Comparison of ENCODE assay signal across 11 cellular contexts in genomic region chr17:74746922-74747321, GRCh38. TPM values are rescaled to one million over a fixed set of nuclear protein-coding genes. Genes with fewer than 3 reads are reported as not detected.
DNase-seq lines count a peak whose midpoint lies in the region; ATAC-seq and TF ChIP-seq lines count a peak whose summit lies in the region.
"Had no signal": no experiment of that assay in that cellular context is flagged by ENCODE, and none has a peak within 500 bp of the region (broad histone marks: within the 10 kb centered on the region; RNA-seq: fewer than 3 reads in every experiment).

No MANE protein-coding gene starts in this region.

- peaks cover 11% of the 10 kb centered on the region; the same call in 1 of the 2 replicates for H4K20me1 ChIP-seq in OCI-LY7 (ENCODE audit: insufficient read depth, low read length)

- intact Hi-C loops in left ventricle myocardium superior (cut with micrococcal nuclease) = no loop called here
- intact Hi-C loops in left cardiac atrium (cut with DNase I) = loop anchor here in 1 of 2 donors (10.0 kb wide), 1 partner anchor 118 kb away; no protein-coding TSS in a partner anchor
- intact Hi-C loops in right lobe of liver (cut with DNase I) = loop anchor here in 1 of 2 donors (10.0 kb wide), 1 partner anchor 118 kb away; no protein-coding TSS in a partner anchor
- intact Hi-C loops in upper lobe of right lung (cut with DNase I) = loop anchor here (10.0 kb wide), 1 partner anchor 118 kb away; no protein-coding TSS in a partner anchor
- intact Hi-C loops in OCI-LY7 (cut with micrococcal nuclease; ENCODE audit: unreplicated experiment) = no loop called here

- no peaks in the 10 kb centered on the region for H3K9me3 Mint-ChIP-seq in activated CD4-positive, alpha-beta memory T cell treated with anti-CD3 and anti-CD28 coated beads, Interleukin-2, amount 10 ng/mL, durations not matched to agents 7 days and 5 days

- H3K27ac ChIP-seq in right lobe of liver (no peak overlapping the region), upper lobe of right lung (peak overlapping the region; percentile 3), OCI-LY7 (ENCODE audit: low read depth, low read length, poor library complexity, severe bottlenecking) (no peak overlapping the region)

- H3K9me3 ChIP-seq in right lobe of liver (no peaks in the 10 kb centered on the region), upper lobe of right lung (no peaks in the 10 kb centered on the region), OCI-LY7 (ENCODE audit: low read length) (no peaks in the 10 kb centered on the region)

- BruUV-seq in OCI-LY7 (replicated peaks; lab: Mats Ljungman, UMichigan) = no TSS peak

- no peak for TF ChIP-seq POLR2A in right lobe of liver (IDR thresholded peaks at IDR 0.05)

- CTCF ChIA-PET in activated CD4-positive, alpha-beta memory T cell treated with anti-CD3 and anti-CD28 coated beads, Interleukin-2, amount 10 ng/mL, durations not matched to agents 7 days and 5 days (lab: Charles Lee) = interaction anchor here (0.8 to 4.7 kb wide), 12 partner anchors 10 to 214 kb away, joined by 3 to 77 read pairs (median 23); partner anchors contain the start of genes NAT9 and RAB37
- CTCF ChIA-PET in OCI-LY7 (lab: Charles Lee; ENCODE audit: unreplicated experiment) = interaction anchor here (1.8 to 2.5 kb wide), 3 partner anchors 9 to 29 kb away, joined by 4 to 10 read pairs (median 10); partner anchors contain the start of gene NAT9

- H3K27ac Mint-ChIP-seq in activated CD4-positive, alpha-beta memory T cell treated with anti-CD3 and anti-CD28 coated beads, Interleukin-2, amount 10 ng/mL, durations not matched to agents 7 days and 5 days = peak overlapping the region; percentile 80

- peaks cover 50% of the 10 kb centered on the region for H3K36me3 Mint-ChIP-seq in activated CD4-positive, alpha-beta memory T cell treated with anti-CD3 and anti-CD28 coated beads, Interleukin-2, amount 10 ng/mL, durations not matched to agents 7 days and 5 days (ENCODE audit: low read depth)

- POLR2A ChIA-PET in activated CD4-positive, alpha-beta memory T cell treated with anti-CD3 and anti-CD28 coated beads, Interleukin-2, amount 10 ng/mL, durations not matched to agents 7 days and 5 days (lab: Charles Lee) = interaction anchor here (1.5 to 9.2 kb wide), 6 partner anchors 9 to 211 kb away, joined by 3 to 98 read pairs (median 14); partner anchors contain the start of genes NAT9 and RAB37
- POLR2A ChIA-PET in OCI-LY7 (lab: Charles Lee) = interaction anchor here (0.7 to 2.6 kb wide), 5 partner anchors 9 to 86 kb away, joined by 3 to 13 read pairs (median 4); partner anchors contain the start of gene NAT9

- peaks cover 0 to 27% (median 12%) of the 10 kb centered on the region in 4 donors for H3K4me1 ChIP-seq in right lobe of liver
- H3K4me1 ChIP-seq in upper lobe of right lung = peaks cover 63% of the 10 kb centered on the region
- peaks cover 53% of the 10 kb centered on the region for H3K4me1 ChIP-seq in OCI-LY7 (ENCODE audit: insufficient read depth, low read length, poor library complexity, severe bottlenecking)

- DNase-seq in left ventricle myocardium superior (peak; percentile 34), left cardiac atrium (no peak), right lobe of liver (peak in 2 of 3 donors; percentile 22 to 59), upper lobe of right lung (no peak), OCI-LY7 (ENCODE audit: low spot score) (no peak)
- DNase-seq in activated CD4-positive, alpha-beta memory T cell treated with anti-CD3 and anti-CD28 coated beads, Interleukin-2, amount 10 ng/mL, durations not matched to agents 7 days and 5 days = no peak
- DNase-seq: mammary epithelial cell; MM.1S; stimulated activated CD4-positive, alpha-beta T cell treated with anti-CD3 and anti-CD28 coated beads, Interleukin-4, amount 100 ng/mL, for 1 hour had no signal

- H3K4me2 ChIP-seq in OCI-LY7 (ENCODE audit: low read length) = no peak overlapping the region

- H3K9me2 ChIP-seq in OCI-LY7 (ENCODE audit: insufficient read depth, low read length) = no peaks in the 10 kb centered on the region

- H3K4me3 ChIP-seq in right lobe of liver (no peak overlapping the region), upper lobe of right lung (no peak overlapping the region), OCI-LY7 (ENCODE audit: low read depth, low read length, poor library complexity, severe bottlenecking) (no peak overlapping the region)

- TF ChIP-seq CTCF in right lobe of liver (IDR thresholded peaks at IDR 0.05) (no peak), upper lobe of right lung (IDR thresholded peaks at IDR 0.05) (no peak), OCI-LY7 (conservative IDR thresholded peaks at IDR 0.05; ENCODE audit: low read length) (no peak)

- H3K4me1 Mint-ChIP-seq in activated CD4-positive, alpha-beta memory T cell treated with anti-CD3 and anti-CD28 coated beads, Interleukin-2, amount 10 ng/mL, durations not matched to agents 7 days and 5 days = peaks cover 61% of the 10 kb centered on the region

- H3K79me2 ChIP-seq in OCI-LY7 (ENCODE audit: insufficient read depth, low read depth, low read length) = peaks cover 26% of the 10 kb centered on the region; the same call in 1 of the 2 replicates

- WGBS in right lobe of liver (ENCODE audit: insufficient coverage, low coverage, low lambda C conversion rate, missing lambda C conversion rate) = 24% methylated on average over 3 of the region's 6 CpGs

- H3K27me3 ChIP-seq in right lobe of liver (no peaks in the 10 kb centered on the region), upper lobe of right lung (no peaks in the 10 kb centered on the region)

- no peaks in the 10 kb centered on the region for H3K36me3 ChIP-seq in right lobe of liver
- no peaks in the 10 kb centered on the region for H3K36me3 ChIP-seq in upper lobe of right lung
- H3K36me3 ChIP-seq in OCI-LY7 (ENCODE audit: insufficient read depth, low read length) = peaks cover 12% of the 10 kb centered on the region; the same call in 1 of the 2 replicates

- no peak overlapping the region for H2AFZ ChIP-seq in OCI-LY7 (ENCODE audit: low read length)

- peak overlapping the region; percentile 71 for H3K4me3 Mint-ChIP-seq in activated CD4-positive, alpha-beta memory T cell treated with anti-CD3 and anti-CD28 coated beads, Interleukin-2, amount 10 ng/mL, durations not matched to agents 7 days and 5 days

- ATAC-seq in left ventricle myocardium superior = no peak
- ATAC-seq in left cardiac atrium = no peak
- no peak for ATAC-seq in right lobe of liver
- ATAC-seq in upper lobe of right lung = no peak
- ATAC-seq in HG02763 (IDR thresholded peaks at IDR 0.05; ENCODE audit: unreplicated experiment) = no peak
- no peak for ATAC-seq in GM21723 (IDR thresholded peaks at IDR 0.05; ENCODE audit: unreplicated experiment)

- H3K27me3 Mint-ChIP-seq in activated CD4-positive, alpha-beta memory T cell treated with anti-CD3 and anti-CD28 coated beads, Interleukin-2, amount 10 ng/mL, durations not matched to agents 7 days and 5 days = no peaks in the 10 kb centered on the region

RNA-seq across cellular contexts. Expression of gene NHERF1, which starts 1.5 kb away (rescaled TPM):
- total RNA-seq in left ventricle myocardium superior (16.0 TPM), left cardiac atrium (10 to 100 TPM; 15.1 to 18.5 TPM), right lobe of liver (100 to 1,000 TPM; 105 to 218 (median 161) TPM), upper lobe of right lung (28.4 TPM), OCI-LY7 (2022) (116 and 122 TPM in 2 replicates)
- 100 to 1,000 TPM; 320 to 328 TPM for total RNA-seq in activated CD4-positive, alpha-beta memory T cell treated with anti-CD3 and anti-CD28 coated beads, Interleukin-2, amount 10 ng/mL, durations not matched to agents 7 days and 5 days
- 73.2 and 86.1 TPM in 2 replicates for total RNA-seq in OCI-LY7 (2014; rRNA removed; shearing (Covaris generic))

RNA-seq across cellular contexts. Expression of gene RAB37, which starts 9.9 kb away (rescaled TPM):
- total RNA-seq in left ventricle myocardium superior (2.8 TPM), left cardiac atrium (1 to 10 TPM in 1 of 2 donors, under 1 TPM in 1; 0.58 to 3.2 TPM), right lobe of liver (10 to 100 TPM in 3 of 6 experiments, 1 to 10 TPM in 3; 5.0 to 14.4 (median 9.0) TPM), upper lobe of right lung (6.8 TPM), OCI-LY7 (2022) (12.7 and 18.9 TPM in 2 replicates)
- 10 to 100 TPM; 56.1 to 58.5 TPM for total RNA-seq in activated CD4-positive, alpha-beta memory T cell treated with anti-CD3 and anti-CD28 coated beads, Interleukin-2, amount 10 ng/mL, durations not matched to agents 7 days and 5 days
- 2.8 and 6.3 TPM in 2 replicates for total RNA-seq in OCI-LY7 (2014; rRNA removed; shearing (Covaris generic))
- total RNA-seq: mammary epithelial cell had no signal

RNA-seq across cellular contexts. Expression of gene NAT9, which starts 29.2 kb away (rescaled TPM):
- total RNA-seq in left ventricle myocardium superior = 21.1 TPM
- total RNA-seq in left cardiac atrium = 10 to 100 TPM; 23.7 to 34.7 TPM
- total RNA-seq in activated CD4-positive, alpha-beta memory T cell treated with anti-CD3 and anti-CD28 coated beads, Interleukin-2, amount 10 ng/mL, durations not matched to agents 7 days and 5 days = 10 to 100 TPM; 32.1 to 32.3 TPM
- total RNA-seq in right lobe of liver = 10 to 100 TPM in 5 of 6 experiments, 1 to 10 TPM in 1; 10.0 to 23.0 (median 16.3) TPM
- 40.8 TPM for total RNA-seq in upper lobe of right lung
- 77.2 and 99.3 TPM in 2 replicates for total RNA-seq in OCI-LY7 (2014; rRNA removed; shearing (Covaris generic))
- 87.9 and 89.0 TPM in 2 replicates for total RNA-seq in OCI-LY7 (2022)

RNA-seq across cellular contexts. Expression of gene CD300LF, which starts 34.2 kb away (rescaled TPM):
- total RNA-seq in left ventricle myocardium superior (not detected), left cardiac atrium (under 1 TPM; 0.41 to 0.44 TPM), right lobe of liver (1 to 10 TPM in 2 of 6 experiments, under 1 TPM in 3, not detected in 1; 0.44 to 2.6 (median 0.74) TPM), upper lobe of right lung (38.0 TPM), OCI-LY7 (2022) (not detected in 2 replicates)
- not detected for total RNA-seq in activated CD4-positive, alpha-beta memory T cell treated with anti-CD3 and anti-CD28 coated beads, Interleukin-2, amount 10 ng/mL, durations not matched to agents 7 days and 5 days
- not detected in 2 replicates for total RNA-seq in OCI-LY7 (2014; rRNA removed; shearing (Covaris generic))
- total RNA-seq: mammary epithelial cell had no signal

Comparison
In these comparisons a context has a peak if more than half of its experiments do, and no peak if none do; other contexts are left out.
1. DNase-seq: peak in left ventricle myocardium superior (single experiment) and right lobe of liver (2 of 3); none in left cardiac atrium (single experiment), activated CD4-positive, alpha-beta memory T cell treated with anti-CD3 and anti-CD28 coated beads, Interleukin-2, amount 10 ng/mL, durations not matched to agents 7 days and 5 days (single experiment), upper lobe of right lung (single experiment) and OCI-LY7 (single experiment).